In the genomic region with DNA sequence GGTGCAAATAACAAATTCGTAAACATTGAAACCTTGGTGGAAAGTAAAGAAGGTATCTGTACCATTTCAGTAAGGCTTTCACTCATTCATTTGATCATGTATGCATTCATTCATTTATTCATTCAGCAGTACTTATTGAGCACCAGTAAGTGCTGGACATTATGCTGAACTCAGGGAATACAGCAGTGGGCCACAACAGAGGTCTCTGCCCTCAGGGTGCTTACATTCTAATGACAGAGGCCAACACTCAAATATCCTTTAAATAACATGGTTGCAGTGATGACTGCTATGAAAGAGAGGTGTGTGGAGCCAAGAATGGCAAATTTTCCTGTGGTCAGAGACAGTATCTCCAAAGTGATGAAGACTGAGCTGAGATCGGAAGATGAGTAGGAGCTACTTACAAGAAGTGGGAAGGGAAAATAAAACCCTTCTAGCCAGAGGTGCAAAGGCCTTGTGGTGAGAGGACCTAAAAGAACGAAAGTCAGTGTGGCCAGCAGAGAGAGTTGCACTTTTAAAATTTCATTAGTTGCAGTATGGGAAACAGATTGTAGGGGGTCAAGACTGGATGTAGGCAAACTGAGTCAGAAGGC, we compare ENCODE assay signal across 1 cellular context.
A peak's percentile ranks its signal among the peaks of the same experiment; 100 is the strongest.
TF ChIP-seq lines count a peak whose summit lies in the region.

No MANE protein-coding gene starts in this region.

TF ChIP-seq in GM12878, 131 proteins besides CTCF, POLR2A, EP300 and RAD21:
- TF ChIP-seq YBX1 (IDR thresholded peaks at IDR 0.05) (no peak), SIX5 (IDR thresholded peaks at IDR 0.05; ENCODE audit: low read depth, low read length, severe bottlenecking) (no peak), SRF (IDR thresholded peaks at IDR 0.05; ENCODE audit: low read depth in 2 of 2, low read length in 2 of 2) (no peak), KLF5 (IDR thresholded peaks at IDR 0.05; ENCODE audit: partially characterized antibody) (no peak), IKZF1 (conservative IDR thresholded peaks at IDR 0.05) (0 out of 2 replicates have a peak, but pooled peaks have one; percentile 13), PML (IDR thresholded peaks at IDR 0.05; ENCODE audit: low read length) (peak; percentile 7; the same call in 1 of the 2 replicates), CBFB (IDR thresholded peaks at IDR 0.05; ENCODE audit: low read depth) (0 out of 2 replicates have a peak, but pooled peaks have one; percentile 17), GABPA (IDR thresholded peaks at IDR 0.05; ENCODE audit: low read depth) (no peak), KDM1A (IDR thresholded peaks at IDR 0.05; ENCODE audit: borderline replicate concordance) (no peak), ZBED1 (IDR thresholded peaks at IDR 0.05; ENCODE audit: borderline replicate concordance) (no peak), BCL11A (IDR thresholded peaks at IDR 0.05; ENCODE audit: low read depth, low read length) (no peak), ZNF217 (IDR thresholded peaks at IDR 0.05) (0 out of 2 replicates have a peak, but pooled peaks have one; percentile 63), PAX8 (IDR thresholded peaks at IDR 0.05) (no peak), ZNF24 (IDR thresholded peaks at IDR 0.05) (peak; percentile 98), RB1 (IDR thresholded peaks at IDR 0.05; ENCODE audit: borderline replicate concordance) (no peak), BHLHE40 (IDR thresholded peaks at IDR 0.05; ENCODE audit: borderline replicate concordance in 1 of 2, low read depth in 2 of 2, low read length in 1 of 2) (no peak), NFXL1 (IDR thresholded peaks at IDR 0.05; ENCODE audit: borderline replicate concordance) (no peak), SMARCA5 (IDR thresholded peaks at IDR 0.05) (no peak), POLR2AphosphoS2 (IDR thresholded peaks at IDR 0.05; ENCODE audit: low read depth, low read length) (peak; percentile 31), STAT1 (conservative IDR thresholded peaks at IDR 0.05) (no peak), RUNX3 (IDR thresholded peaks at IDR 0.05; ENCODE audit: low read length) (peak; percentile 37; the same call in 1 of the 2 replicates), POLR2AphosphoS5 (IDR thresholded peaks at IDR 0.05; ENCODE audit: low read length) (no peak), CHD1 (IDR thresholded peaks at IDR 0.05; ENCODE audit: low read depth, low read length) (no peak), ESRRA (IDR thresholded peaks at IDR 0.05; ENCODE audit: low read length) (no peak), JUNB (IDR thresholded peaks at IDR 0.05) (no peak)
- TF ChIP-seq, protein P1, sequence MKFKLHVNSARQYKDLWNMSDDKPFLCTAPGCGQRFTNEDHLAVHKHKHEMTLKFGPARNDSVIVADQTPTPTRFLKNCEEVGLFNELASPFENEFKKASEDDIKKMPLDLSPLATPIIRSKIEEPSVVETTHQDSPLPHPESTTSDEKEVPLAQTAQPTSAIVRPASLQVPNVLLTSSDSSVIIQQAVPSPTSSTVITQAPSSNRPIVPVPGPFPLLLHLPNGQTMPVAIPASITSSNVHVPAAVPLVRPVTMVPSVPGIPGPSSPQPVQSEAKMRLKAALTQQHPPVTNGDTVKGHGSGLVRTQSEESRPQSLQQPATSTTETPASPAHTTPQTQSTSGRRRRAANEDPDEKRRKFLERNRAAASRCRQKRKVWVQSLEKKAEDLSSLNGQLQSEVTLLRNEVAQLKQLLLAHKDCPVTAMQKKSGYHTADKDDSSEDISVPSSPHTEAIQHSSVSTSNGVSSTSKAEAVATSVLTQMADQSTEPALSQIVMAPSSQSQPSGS (IDR thresholded peaks at IDR 0.05; ENCODE audit: low read length), result peak; percentile 4; the same call in 1 of the 2 replicates
- TF ChIP-seq, protein P2, sequence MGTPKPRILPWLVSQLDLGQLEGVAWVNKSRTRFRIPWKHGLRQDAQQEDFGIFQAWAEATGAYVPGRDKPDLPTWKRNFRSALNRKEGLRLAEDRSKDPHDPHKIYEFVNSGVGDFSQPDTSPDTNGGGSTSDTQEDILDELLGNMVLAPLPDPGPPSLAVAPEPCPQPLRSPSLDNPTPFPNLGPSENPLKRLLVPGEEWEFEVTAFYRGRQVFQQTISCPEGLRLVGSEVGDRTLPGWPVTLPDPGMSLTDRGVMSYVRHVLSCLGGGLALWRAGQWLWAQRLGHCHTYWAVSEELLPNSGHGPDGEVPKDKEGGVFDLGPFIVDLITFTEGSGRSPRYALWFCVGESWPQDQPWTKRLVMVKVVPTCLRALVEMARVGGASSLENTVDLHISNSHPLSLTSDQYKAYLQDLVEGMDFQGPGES (IDR thresholded peaks at IDR 0.05), result no peak
- TF ChIP-seq, protein P3, sequence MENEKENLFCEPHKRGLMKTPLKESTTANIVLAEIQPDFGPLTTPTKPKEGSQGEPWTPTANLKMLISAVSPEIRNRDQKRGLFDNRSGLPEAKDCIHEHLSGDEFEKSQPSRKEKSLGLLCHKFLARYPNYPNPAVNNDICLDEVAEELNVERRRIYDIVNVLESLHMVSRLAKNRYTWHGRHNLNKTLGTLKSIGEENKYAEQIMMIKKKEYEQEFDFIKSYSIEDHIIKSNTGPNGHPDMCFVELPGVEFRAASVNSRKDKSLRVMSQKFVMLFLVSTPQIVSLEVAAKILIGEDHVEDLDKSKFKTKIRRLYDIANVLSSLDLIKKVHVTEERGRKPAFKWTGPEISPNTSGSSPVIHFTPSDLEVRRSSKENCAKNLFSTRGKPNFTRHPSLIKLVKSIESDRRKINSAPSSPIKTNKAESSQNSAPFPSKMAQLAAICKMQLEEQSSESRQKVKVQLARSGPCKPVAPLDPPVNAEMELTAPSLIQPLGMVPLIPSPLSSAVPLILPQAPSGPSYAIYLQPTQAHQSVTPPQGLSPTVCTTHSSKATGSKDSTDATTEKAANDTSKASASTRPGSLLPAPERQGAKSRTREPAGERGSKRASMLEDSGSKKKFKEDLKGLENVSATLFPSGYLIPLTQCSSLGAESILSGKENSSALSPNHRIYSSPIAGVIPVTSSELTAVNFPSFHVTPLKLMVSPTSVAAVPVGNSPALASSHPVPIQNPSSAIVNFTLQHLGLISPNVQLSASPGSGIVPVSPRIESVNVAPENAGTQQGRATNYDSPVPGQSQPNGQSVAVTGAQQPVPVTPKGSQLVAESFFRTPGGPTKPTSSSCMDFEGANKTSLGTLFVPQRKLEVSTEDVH (IDR thresholded peaks at IDR 0.05; ENCODE audit: low read depth, partially characterized antibody), result peak; percentile 9
- TF ChIP-seq, protein P4, sequence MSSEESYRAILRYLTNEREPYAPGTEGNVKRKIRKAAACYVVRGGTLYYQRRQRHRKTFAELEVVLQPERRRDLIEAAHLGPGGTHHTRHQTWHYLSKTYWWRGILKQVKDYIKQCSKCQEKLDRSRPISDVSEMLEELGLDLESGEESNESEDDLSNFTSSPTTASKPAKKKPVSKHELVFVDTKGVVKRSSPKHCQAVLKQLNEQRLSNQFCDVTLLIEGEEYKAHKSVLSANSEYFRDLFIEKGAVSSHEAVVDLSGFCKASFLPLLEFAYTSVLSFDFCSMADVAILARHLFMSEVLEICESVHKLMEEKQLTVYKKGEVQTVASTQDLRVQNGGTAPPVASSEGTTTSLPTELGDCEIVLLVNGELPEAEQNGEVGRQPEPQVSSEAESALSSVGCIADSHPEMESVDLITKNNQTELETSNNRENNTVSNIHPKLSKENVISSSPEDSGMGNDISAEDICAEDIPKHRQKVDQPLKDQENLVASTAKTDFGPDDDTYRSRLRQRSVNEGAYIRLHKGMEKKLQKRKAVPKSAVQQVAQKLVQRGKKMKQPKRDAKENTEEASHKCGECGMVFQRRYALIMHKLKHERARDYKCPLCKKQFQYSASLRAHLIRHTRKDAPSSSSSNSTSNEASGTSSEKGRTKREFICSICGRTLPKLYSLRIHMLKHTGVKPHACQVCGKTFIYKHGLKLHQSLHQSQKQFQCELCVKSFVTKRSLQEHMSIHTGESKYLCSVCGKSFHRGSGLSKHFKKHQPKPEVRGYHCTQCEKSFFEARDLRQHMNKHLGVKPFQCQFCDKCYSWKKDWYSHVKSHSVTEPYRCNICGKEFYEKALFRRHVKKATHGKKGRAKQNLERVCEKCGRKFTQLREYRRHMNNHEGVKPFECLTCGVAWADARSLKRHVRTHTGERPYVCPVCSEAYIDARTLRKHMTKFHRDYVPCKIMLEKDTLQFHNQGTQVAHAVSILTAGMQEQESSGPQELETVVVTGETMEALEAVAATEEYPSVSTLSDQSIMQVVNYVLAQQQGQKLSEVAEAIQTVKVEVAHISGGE (CRISPR knock-in tag; IDR thresholded peaks at IDR 0.05), result no peak
- TF ChIP-seq, protein P5, sequence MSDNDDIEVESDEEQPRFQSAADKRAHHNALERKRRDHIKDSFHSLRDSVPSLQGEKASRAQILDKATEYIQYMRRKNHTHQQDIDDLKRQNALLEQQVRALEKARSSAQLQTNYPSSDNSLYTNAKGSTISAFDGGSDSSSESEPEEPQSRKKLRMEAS (IDR thresholded peaks at IDR 0.05; ENCODE audit: low read depth, low read length), result no peak
- TF ChIP-seq, protein P6, sequence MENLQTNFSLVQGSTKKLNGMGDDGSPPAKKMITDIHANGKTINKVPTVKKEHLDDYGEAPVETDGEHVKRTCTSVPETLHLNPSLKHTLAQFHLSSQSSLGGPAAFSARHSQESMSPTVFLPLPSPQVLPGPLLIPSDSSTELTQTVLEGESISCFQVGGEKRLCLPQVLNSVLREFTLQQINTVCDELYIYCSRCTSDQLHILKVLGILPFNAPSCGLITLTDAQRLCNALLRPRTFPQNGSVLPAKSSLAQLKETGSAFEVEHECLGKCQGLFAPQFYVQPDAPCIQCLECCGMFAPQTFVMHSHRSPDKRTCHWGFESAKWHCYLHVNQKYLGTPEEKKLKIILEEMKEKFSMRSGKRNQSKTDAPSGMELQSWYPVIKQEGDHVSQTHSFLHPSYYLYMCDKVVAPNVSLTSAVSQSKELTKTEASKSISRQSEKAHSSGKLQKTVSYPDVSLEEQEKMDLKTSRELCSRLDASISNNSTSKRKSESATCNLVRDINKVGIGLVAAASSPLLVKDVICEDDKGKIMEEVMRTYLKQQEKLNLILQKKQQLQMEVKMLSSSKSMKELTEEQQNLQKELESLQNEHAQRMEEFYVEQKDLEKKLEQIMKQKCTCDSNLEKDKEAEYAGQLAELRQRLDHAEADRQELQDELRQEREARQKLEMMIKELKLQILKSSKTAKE (IDR thresholded peaks at IDR 0.05; ENCODE audit: low read depth, poor library complexity, severe bottlenecking), result no peak
- TF ChIP-seq, protein P7, sequence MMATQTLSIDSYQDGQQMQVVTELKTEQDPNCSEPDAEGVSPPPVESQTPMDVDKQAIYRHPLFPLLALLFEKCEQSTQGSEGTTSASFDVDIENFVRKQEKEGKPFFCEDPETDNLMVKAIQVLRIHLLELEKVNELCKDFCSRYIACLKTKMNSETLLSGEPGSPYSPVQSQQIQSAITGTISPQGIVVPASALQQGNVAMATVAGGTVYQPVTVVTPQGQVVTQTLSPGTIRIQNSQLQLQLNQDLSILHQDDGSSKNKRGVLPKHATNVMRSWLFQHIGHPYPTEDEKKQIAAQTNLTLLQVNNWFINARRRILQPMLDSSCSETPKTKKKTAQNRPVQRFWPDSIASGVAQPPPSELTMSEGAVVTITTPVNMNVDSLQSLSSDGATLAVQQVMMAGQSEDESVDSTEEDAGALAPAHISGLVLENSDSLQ (IDR thresholded peaks at IDR 0.05), result peak; percentile 20; the same call in 1 of the 2 replicates
- TF ChIP-seq, protein P8, sequence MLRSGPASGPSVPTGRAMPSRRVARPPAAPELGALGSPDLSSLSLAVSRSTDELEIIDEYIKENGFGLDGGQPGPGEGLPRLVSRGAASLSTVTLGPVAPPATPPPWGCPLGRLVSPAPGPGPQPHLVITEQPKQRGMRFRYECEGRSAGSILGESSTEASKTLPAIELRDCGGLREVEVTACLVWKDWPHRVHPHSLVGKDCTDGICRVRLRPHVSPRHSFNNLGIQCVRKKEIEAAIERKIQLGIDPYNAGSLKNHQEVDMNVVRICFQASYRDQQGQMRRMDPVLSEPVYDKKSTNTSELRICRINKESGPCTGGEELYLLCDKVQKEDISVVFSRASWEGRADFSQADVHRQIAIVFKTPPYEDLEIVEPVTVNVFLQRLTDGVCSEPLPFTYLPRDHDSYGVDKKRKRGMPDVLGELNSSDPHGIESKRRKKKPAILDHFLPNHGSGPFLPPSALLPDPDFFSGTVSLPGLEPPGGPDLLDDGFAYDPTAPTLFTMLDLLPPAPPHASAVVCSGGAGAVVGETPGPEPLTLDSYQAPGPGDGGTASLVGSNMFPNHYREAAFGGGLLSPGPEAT (IDR thresholded peaks at IDR 0.05; ENCODE audit: low read depth), result peak; percentile 10
- TF ChIP-seq, protein P9, sequence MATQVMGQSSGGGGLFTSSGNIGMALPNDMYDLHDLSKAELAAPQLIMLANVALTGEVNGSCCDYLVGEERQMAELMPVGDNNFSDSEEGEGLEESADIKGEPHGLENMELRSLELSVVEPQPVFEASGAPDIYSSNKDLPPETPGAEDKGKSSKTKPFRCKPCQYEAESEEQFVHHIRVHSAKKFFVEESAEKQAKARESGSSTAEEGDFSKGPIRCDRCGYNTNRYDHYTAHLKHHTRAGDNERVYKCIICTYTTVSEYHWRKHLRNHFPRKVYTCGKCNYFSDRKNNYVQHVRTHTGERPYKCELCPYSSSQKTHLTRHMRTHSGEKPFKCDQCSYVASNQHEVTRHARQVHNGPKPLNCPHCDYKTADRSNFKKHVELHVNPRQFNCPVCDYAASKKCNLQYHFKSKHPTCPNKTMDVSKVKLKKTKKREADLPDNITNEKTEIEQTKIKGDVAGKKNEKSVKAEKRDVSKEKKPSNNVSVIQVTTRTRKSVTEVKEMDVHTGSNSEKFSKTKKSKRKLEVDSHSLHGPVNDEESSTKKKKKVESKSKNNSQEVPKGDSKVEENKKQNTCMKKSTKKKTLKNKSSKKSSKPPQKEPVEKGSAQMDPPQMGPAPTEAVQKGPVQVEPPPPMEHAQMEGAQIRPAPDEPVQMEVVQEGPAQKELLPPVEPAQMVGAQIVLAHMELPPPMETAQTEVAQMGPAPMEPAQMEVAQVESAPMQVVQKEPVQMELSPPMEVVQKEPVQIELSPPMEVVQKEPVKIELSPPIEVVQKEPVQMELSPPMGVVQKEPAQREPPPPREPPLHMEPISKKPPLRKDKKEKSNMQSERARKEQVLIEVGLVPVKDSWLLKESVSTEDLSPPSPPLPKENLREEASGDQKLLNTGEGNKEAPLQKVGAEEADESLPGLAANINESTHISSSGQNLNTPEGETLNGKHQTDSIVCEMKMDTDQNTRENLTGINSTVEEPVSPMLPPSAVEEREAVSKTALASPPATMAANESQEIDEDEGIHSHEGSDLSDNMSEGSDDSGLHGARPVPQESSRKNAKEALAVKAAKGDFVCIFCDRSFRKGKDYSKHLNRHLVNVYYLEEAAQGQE (IDR thresholded peaks at IDR 0.05; ENCODE audit: low read depth, low read length), result no peak
- TF ChIP-seq, protein P10, sequence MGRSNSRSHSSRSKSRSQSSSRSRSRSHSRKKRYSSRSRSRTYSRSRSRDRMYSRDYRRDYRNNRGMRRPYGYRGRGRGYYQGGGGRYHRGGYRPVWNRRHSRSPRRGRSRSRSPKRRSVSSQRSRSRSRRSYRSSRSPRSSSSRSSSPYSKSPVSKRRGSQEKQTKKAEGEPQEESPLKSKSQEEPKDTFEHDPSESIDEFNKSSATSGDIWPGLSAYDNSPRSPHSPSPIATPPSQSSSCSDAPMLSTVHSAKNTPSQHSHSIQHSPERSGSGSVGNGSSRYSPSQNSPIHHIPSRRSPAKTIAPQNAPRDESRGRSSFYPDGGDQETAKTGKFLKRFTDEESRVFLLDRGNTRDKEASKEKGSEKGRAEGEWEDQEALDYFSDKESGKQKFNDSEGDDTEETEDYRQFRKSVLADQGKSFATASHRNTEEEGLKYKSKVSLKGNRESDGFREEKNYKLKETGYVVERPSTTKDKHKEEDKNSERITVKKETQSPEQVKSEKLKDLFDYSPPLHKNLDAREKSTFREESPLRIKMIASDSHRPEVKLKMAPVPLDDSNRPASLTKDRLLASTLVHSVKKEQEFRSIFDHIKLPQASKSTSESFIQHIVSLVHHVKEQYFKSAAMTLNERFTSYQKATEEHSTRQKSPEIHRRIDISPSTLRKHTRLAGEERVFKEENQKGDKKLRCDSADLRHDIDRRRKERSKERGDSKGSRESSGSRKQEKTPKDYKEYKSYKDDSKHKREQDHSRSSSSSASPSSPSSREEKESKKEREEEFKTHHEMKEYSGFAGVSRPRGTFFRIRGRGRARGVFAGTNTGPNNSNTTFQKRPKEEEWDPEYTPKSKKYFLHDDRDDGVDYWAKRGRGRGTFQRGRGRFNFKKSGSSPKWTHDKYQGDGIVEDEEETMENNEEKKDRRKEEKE (IDR thresholded peaks at IDR 0.05), result no peak
